In genomic region chr4:108763226-108763593, GRCh38 we compare ENCODE assay signal across 1 cellular context.
TF ChIP-seq lines count a peak whose summit lies in the region.

No MANE protein-coding gene starts in this region.

TF ChIP-seq in H1, 55 proteins besides CTCF, POLR2A, EP300 and RAD21:
- TF ChIP-seq CHD7 (IDR thresholded peaks at IDR 0.05; ENCODE audit: insufficient replicate concordance, low read length): no peak
- no peak for TF ChIP-seq TBP (IDR thresholded peaks at IDR 0.05; ENCODE audit: low read depth, low read length)
- no peak for TF ChIP-seq HDAC2 (IDR thresholded peaks at IDR 0.05; ENCODE audit: borderline replicate concordance in 1 of 2, low read depth in 2 of 2, low read length in 2 of 2)
- TF ChIP-seq RNF2 (IDR thresholded peaks at IDR 0.05; ENCODE audit: borderline replicate concordance, low read depth, low read length, missing control alignments, poor library complexity, severe bottlenecking): no peak
- no peak for TF ChIP-seq SIN3A (conservative IDR thresholded peaks at IDR 0.05 in 1 of 2, IDR thresholded peaks at IDR 0.05 in 1 of 2; ENCODE audit: low read depth in 1 of 2, low read length in 2 of 2)
- no peak for TF ChIP-seq SP1 (IDR thresholded peaks at IDR 0.05; ENCODE audit: low read depth, low read length)
- TF ChIP-seq SRF (IDR thresholded peaks at IDR 0.05; ENCODE audit: low read depth, low read length): no peak
- TF ChIP-seq NANOG (IDR thresholded peaks at IDR 0.05; ENCODE audit: insufficient read depth, low read depth, low read length, poor library complexity, severe bottlenecking): no peak
- TF ChIP-seq NRF1 (IDR thresholded peaks at IDR 0.05; ENCODE audit: low read depth, low read length): no peak
- TF ChIP-seq MAX (IDR thresholded peaks at IDR 0.05): no peak
- TF ChIP-seq KDM5A (IDR thresholded peaks at IDR 0.05; ENCODE audit: low read length): no peak
- TF ChIP-seq RBBP5 (IDR thresholded peaks at IDR 0.05; ENCODE audit: borderline replicate concordance, low read depth, low read length): no peak
- no peak for TF ChIP-seq SP2 (IDR thresholded peaks at IDR 0.05; ENCODE audit: low read length)
- no peak for TF ChIP-seq PHF8 (conservative IDR thresholded peaks at IDR 0.05; ENCODE audit: low read depth, low read length)
- TF ChIP-seq BACH1 (IDR thresholded peaks at IDR 0.05; ENCODE audit: low read length): no peak
- TF ChIP-seq RXRA (IDR thresholded peaks at IDR 0.05; ENCODE audit: insufficient read depth, low read depth, low read length): no peak
